8 cellular contexts compared by ENCODE assay signal in genomic region chr17:17749921-17750320, GRCh38.
DNase-seq lines count a peak whose midpoint lies in the region; ATAC-seq and TF ChIP-seq lines count a peak whose summit lies in the region.

No MANE protein-coding gene starts in this region.

- H3K36me3 Mint-ChIP-seq in CD4-positive, CD25-positive, alpha-beta regulatory T cell = no peaks in the 10 kb centered on the region

- peaks cover 49% of the 10 kb centered on the region for H3K4me1 ChIP-seq in CD4-positive, CD25-positive, alpha-beta regulatory T cell (ENCODE audit: control insufficient read depth, insufficient read depth, low read length, poor library complexity, severe bottlenecking)
- peaks cover 8% of the 10 kb centered on the region; the same call in 1 of the 2 replicates for H3K4me1 ChIP-seq in HEK293 (ENCODE audit: control insufficient read depth, insufficient read depth, low read length)
- H3K4me1 ChIP-seq in ascending aorta = peaks cover 7 to 22% of the 10 kb centered on the region in 2 donors

- no peaks in the 10 kb centered on the region for H3K9me3 ChIP-seq in CD4-positive, CD25-positive, alpha-beta regulatory T cell (ENCODE audit: control insufficient read depth in 2 of 2, low read length in 2 of 2)
- H3K9me3 ChIP-seq in HEK293 (ENCODE audit: control insufficient read depth, insufficient read depth, low read depth, low read length) (no peaks in the 10 kb centered on the region), ascending aorta (no peaks in the 10 kb centered on the region)

- H3K27ac ChIP-seq in CD4-positive, CD25-positive, alpha-beta regulatory T cell (ENCODE audit: insufficient read depth, low read length, poor library complexity, severe bottlenecking) = peak overlapping the region; percentile 90
- no peak overlapping the region for H3K27ac ChIP-seq in HEK293 (ENCODE audit: extremely low read depth, low read depth, low read length)
- peak overlapping the region; percentile 57 to 64 for H3K27ac ChIP-seq in ascending aorta
- peak overlapping the region; percentile 55 for H3K27ac ChIP-seq in layer of hippocampus (ENCODE audit: low read depth, low read length)
- H3K27ac ChIP-seq in temporal lobe (ENCODE audit: low read depth, low read length) = peak overlapping the region; percentile 77

- TF ChIP-seq CTCF in HEK293 (tag by site-specific recombination; IDR thresholded peaks at IDR 0.05) (no peak), ascending aorta (IDR thresholded peaks at IDR 0.05) (no peak)

- H3K27me3 ChIP-seq in CD4-positive, CD25-positive, alpha-beta regulatory T cell (ENCODE audit: control insufficient read depth, insufficient read depth, low read length) = no peaks in the 10 kb centered on the region
- H3K27me3 ChIP-seq in ascending aorta (no peaks in the 10 kb centered on the region), layer of hippocampus (ENCODE audit: control insufficient read depth, insufficient read depth, low read length) (no peaks in the 10 kb centered on the region)

- no peak for ATAC-seq in CD4-positive, CD25-positive, alpha-beta regulatory T cell (ENCODE audit: low read depth in 2 of 2)
- ATAC-seq in SK-N-SH treated with all-trans-retinoic acid at 6 μM for 48 hours (peak; percentile 62), HG03342 (IDR thresholded peaks at IDR 0.05; ENCODE audit: unreplicated experiment) (no peak)

- H3K9me3 Mint-ChIP-seq in CD4-positive, CD25-positive, alpha-beta regulatory T cell = no peaks in the 10 kb centered on the region

- H3K4me1 Mint-ChIP-seq in CD4-positive, CD25-positive, alpha-beta regulatory T cell = peaks cover 19 to 65% (median 40%) of the 10 kb centered on the region in 4 donors

- POLR2A ChIA-PET in HEK293 (lab: Yijun Ruan, JAX) = interaction anchor here (1.1 to 1.4 kb wide), 2 partner anchors 11 to 68 kb away, joined by 4 to 6 read pairs; no protein-coding TSS in a partner anchor

- DNase-seq in CD4-positive, CD25-positive, alpha-beta regulatory T cell = peak; percentile 39 to 80 (median 54)
- DNase-seq in ascending aorta (ENCODE audit: low spot score in 2 of 2) = peak in 1 of 2 donors; percentile 79
- no peak for DNase-seq in ureter (ENCODE audit: low spot score)

- H3K4me3 ChIP-seq in CD4-positive, CD25-positive, alpha-beta regulatory T cell (ENCODE audit: low read depth, low read length) = peak overlapping the region; percentile 23
- H3K4me3 ChIP-seq in HEK293 (ENCODE audit: low read depth, low read length) (no peak overlapping the region), ascending aorta (no peak overlapping the region)

- H3K27ac Mint-ChIP-seq in CD4-positive, CD25-positive, alpha-beta regulatory T cell = peak overlapping the region; percentile 80 to 89 (median 85)

- CTCF ChIA-PET in HEK293 (lab: Yijun Ruan, JAX) = interaction anchor here (0.6 to 1.6 kb wide), 7 partner anchors 11 to 238 kb away, joined by 3 to 4 read pairs (median 3); no protein-coding TSS in a partner anchor

- peak overlapping the region; percentile 41 to 78 (median 64) for H3K4me3 Mint-ChIP-seq in CD4-positive, CD25-positive, alpha-beta regulatory T cell

- H3K27me3 Mint-ChIP-seq in CD4-positive, CD25-positive, alpha-beta regulatory T cell = no peaks in the 10 kb centered on the region

- intact Hi-C loops in ascending aorta (cut with DNase I) = loop anchor here (5.0 to 10.0 kb wide), 2 partner anchors 87 to 275 kb away; partner anchors contain the start of genes MED9 and SREBF1

- no peaks in the 10 kb centered on the region for H3K36me3 ChIP-seq in CD4-positive, CD25-positive, alpha-beta regulatory T cell (ENCODE audit: control insufficient read depth, insufficient read depth, low read length)
- H3K36me3 ChIP-seq in HEK293 (ENCODE audit: control insufficient read depth in 2 of 2, insufficient read depth in 1 of 2, low read length in 2 of 2) = no peaks in the 10 kb centered on the region
- no peaks in the 10 kb centered on the region for H3K36me3 ChIP-seq in ascending aorta

TF ChIP-seq in HEK293, 187 proteins besides CTCF, POLR2A, EP300 and RAD21 (continues in another document):
- TF ChIP-seq ZNF747 (tag by site-specific recombination; IDR thresholded peaks at IDR 0.05) (no peak), ZNF768 (tag by site-specific recombination; IDR thresholded peaks at IDR 0.05) (no peak), ZNF544 (tag by site-specific recombination; IDR thresholded peaks at IDR 0.05) (no peak), IKZF3 (tag by site-specific recombination; IDR thresholded peaks at IDR 0.05) (no peak), ZFHX2 (tag by site-specific recombination; conservative IDR thresholded peaks at IDR 0.05) (peak; percentile 24; the same call in 1 of the 2 replicates), ZNF629 (tag by site-specific recombination; IDR thresholded peaks at IDR 0.05) (0 out of 2 replicates have a peak, but pooled peaks have one; percentile 28), ZNF76 (tag by site-specific recombination; IDR thresholded peaks at IDR 0.05; ENCODE audit: borderline replicate concordance, low read depth) (peak; percentile 94), ZNF670 (tag by site-specific recombination; IDR thresholded peaks at IDR 0.05; ENCODE audit: low read depth) (no peak), ZNF48 (tag by site-specific recombination; IDR thresholded peaks at IDR 0.05) (no peak), KLF8 (tag by site-specific recombination; IDR thresholded peaks at IDR 0.05) (0 out of 2 replicates have a peak, but pooled peaks have one; percentile 34)

TF ChIP-seq in SK-N-SH treated with all-trans-retinoic acid at 6 μM for 48 hours, 23 proteins besides CTCF, POLR2A, EP300 and RAD21:
- TF ChIP-seq GLIS3 (CRISPR knock-in tag; IDR thresholded peaks at IDR 0.05) (no peak), CSDC2 (CRISPR knock-in tag; IDR thresholded peaks at IDR 0.05) (no peak), SNAI2 (CRISPR knock-in tag; IDR thresholded peaks at IDR 0.05) (no peak), ZNF565 (CRISPR knock-in tag; conservative IDR thresholded peaks at IDR 0.05; ENCODE audit: low read depth) (no peak), PPARA (CRISPR knock-in tag; IDR thresholded peaks at IDR 0.05; ENCODE audit: borderline replicate concordance) (no peak), BACH2 (CRISPR knock-in tag; IDR thresholded peaks at IDR 0.05; ENCODE audit: borderline replicate concordance) (no peak), ZC3H10 (CRISPR knock-in tag; IDR thresholded peaks at IDR 0.05) (no peak), RARB (CRISPR knock-in tag; IDR thresholded peaks at IDR 0.05) (no peak), ESRRG (CRISPR knock-in tag; IDR thresholded peaks at IDR 0.05) (no peak)
- TF ChIP-seq, protein P1, sequence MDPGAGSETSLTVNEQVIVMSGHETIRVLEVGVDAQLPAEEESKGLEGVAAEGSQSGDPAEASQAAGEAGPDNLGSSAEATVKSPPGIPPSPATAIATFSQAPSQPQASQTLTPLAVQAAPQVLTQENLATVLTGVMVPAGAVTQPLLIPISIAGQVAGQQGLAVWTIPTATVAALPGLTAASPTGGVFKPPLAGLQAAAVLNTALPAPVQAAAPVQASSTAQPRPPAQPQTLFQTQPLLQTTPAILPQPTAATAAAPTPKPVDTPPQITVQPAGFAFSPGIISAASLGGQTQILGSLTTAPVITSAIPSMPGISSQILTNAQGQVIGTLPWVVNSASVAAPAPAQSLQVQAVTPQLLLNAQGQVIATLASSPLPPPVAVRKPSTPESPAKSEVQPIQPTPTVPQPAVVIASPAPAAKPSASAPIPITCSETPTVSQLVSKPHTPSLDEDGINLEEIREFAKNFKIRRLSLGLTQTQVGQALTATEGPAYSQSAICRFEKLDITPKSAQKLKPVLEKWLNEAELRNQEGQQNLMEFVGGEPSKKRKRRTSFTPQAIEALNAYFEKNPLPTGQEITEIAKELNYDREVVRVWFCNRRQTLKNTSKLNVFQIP (CRISPR knock-in tag; IDR thresholded peaks at IDR 0.05; ENCODE audit: borderline replicate concordance, low read depth) = no peak
- TF ChIP-seq, protein P2, sequence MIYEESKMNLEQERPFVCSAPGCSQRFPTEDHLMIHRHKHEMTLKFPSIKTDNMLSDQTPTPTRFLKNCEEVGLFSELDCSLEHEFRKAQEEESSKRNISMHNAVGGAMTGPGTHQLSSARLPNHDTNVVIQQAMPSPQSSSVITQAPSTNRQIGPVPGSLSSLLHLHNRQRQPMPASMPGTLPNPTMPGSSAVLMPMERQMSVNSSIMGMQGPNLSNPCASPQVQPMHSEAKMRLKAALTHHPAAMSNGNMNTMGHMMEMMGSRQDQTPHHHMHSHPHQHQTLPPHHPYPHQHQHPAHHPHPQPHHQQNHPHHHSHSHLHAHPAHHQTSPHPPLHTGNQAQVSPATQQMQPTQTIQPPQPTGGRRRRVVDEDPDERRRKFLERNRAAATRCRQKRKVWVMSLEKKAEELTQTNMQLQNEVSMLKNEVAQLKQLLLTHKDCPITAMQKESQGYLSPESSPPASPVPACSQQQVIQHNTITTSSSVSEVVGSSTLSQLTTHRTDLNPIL (CRISPR knock-in tag; IDR thresholded peaks at IDR 0.05; ENCODE audit: low read depth) = no peak
